33 cellular contexts compared by ENCODE assay signal in the genomic region with DNA sequence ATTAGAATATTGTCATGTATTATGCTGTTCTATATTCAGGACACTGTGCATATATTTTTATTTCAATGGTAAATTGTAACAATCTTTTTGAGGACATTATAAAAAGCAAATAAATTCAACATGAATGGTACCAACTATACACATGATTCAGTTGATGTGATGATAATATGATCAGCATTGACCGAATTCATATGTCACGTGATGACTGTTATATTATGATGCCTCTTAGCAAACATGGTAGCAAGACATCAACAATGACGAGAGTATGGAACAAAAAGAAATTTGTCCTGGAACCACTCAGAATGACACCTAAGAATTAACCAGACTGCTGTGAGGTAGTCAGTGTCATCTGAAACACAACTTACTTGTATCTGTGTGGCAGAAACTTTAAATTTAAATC.
"Had no signal": no experiment of that assay in that cellular context is flagged by ENCODE, and none has a peak within 500 bp of the region (broad histone marks: within the 10 kb centered on the region; RNA-seq: fewer than 3 reads in every experiment).

No MANE protein-coding gene starts in this region.

- DNase-seq: activated effector memory CD4-positive, alpha-beta T cell treated with anti-CD3 and anti-CD28 coated beads, Interleukin-2, amount 50 U/mL, for 16 hours; activated effector memory CD4-positive, alpha-beta T cell treated with Interleukin-2 at 50 U/mL for 16 hours; activated gamma-delta T cell; activated gamma-delta T cell treated with Interleukin-2 at 50 U/mL for 16 hours; activated naive CD4-positive, alpha-beta T cell; activated naive CD4-positive, alpha-beta T cell treated with anti-CD3 and anti-CD28 coated beads for 36 hours; activated naive CD4-positive, alpha-beta T cell treated with anti-CD3 and anti-CD28 coated beads, Interleukin-2, amount 10 ng/mL, durations not matched to agents 7 days and 5 days; activated naive CD4-positive, alpha-beta T cell treated with anti-CD3 and anti-CD28 coated beads, Interleukin-2, amount 50 U/mL, for 16 hours; activated naive CD4-positive, alpha-beta T cell treated with Interleukin-2 at 50 U/mL for 16 hours; activated naive CD8-positive, alpha-beta T cell treated with anti-CD3 and anti-CD28 coated beads for 36 hours; activated naive CD8-positive, alpha-beta T cell treated with anti-CD3 and anti-CD28 coated beads, Interleukin-2, amount 10 ng/mL, durations not matched to agents 7 days and 5 days; activated naive CD8-positive, alpha-beta T cell treated with anti-CD3 and anti-CD28 coated beads, Interleukin-2, amount 50 U/mL, for 24 hours; activated T-cell treated with anti-CD3 and anti-CD28 coated beads, Interleukin-2, amount 50 U/mL, for 24 hours; activated T-cell treated with anti-CD3 and anti-CD28 coated beads, Interleukin-2, amount 50 U/mL, for 4 hours; activated T-cell treated with anti-CD3 and anti-CD28 coated beads, Interleukin-2, amount 50 U/mL, for 48 hours; activated T-cell treated with anti-CD3 and anti-CD28 coated beads, Interleukin-2, amount 50 U/mL, for 72 hours; adrenal gland; amniotic stem cell; amygdala; anterior cingulate cortex; aorta; body of pancreas; brain microvascular endothelial cell; caudate nucleus; central memory CD4-positive, alpha-beta T cell; cerebellar nuclear complex had no signal

- H3K27ac ChIP-seq: adrenal gland, ascending aorta, body of pancreas, brain microvascular endothelial cell, breast epithelium, cardiac muscle cell had no signal

- FAIRE-seq: astrocyte, bronchial epithelial cell had no signal

- H3K4me1 ChIP-seq: adrenal gland, ascending aorta, body of pancreas, breast epithelium had no signal

- H3K9me3 ChIP-seq: adrenal gland, ascending aorta, body of pancreas, breast epithelium had no signal

- ATAC-seq: activated naive CD4-positive, alpha-beta T cell treated with anti-CD3 and anti-CD28 coated beads, Interleukin-2, amount 50 U/mL, for 72 hours; activated naive CD8-positive, alpha-beta T cell treated with anti-CD3 and anti-CD28 coated beads, Interleukin-2, amount 50 U/mL, for 24 hours; activated T-cell treated with anti-CD3 and anti-CD28 coated beads, Interleukin-2, amount 50 U/mL, for 4 hours; activated T-cell treated with anti-CD3 and anti-CD28 coated beads, Interleukin-2, amount 50 U/mL, for 72 hours; activated T-helper 17 cell treated with anti-CD3 and anti-CD28 coated beads, Interleukin-2, amount 50 U/mL, for 72 hours; body of pancreas had no signal

- H3K36me3 ChIP-seq: adrenal gland, ascending aorta, brain microvascular endothelial cell, breast epithelium, cardiac muscle cell had no signal

- H3K4me3 ChIP-seq: adrenal gland, ascending aorta, body of pancreas, breast epithelium, cardiac muscle cell had no signal

- H3K27me3 ChIP-seq: adrenal gland, ascending aorta, body of pancreas, brain microvascular endothelial cell, breast epithelium, cardiac muscle cell had no signal
